Comparison of ENCODE assay signal across 10 cellular contexts in genomic region chr18:63216911-63217311, GRCh38.
A peak's percentile ranks its signal among the peaks of the same experiment; 100 is the strongest.
DNase-seq lines count a peak whose midpoint lies in the region; ATAC-seq and TF ChIP-seq lines count a peak whose summit lies in the region.
"Had no signal": no experiment of that assay in that cellular context is flagged by ENCODE, and none has a peak within 500 bp of the region (broad histone marks: within the 10 kb centered on the region; RNA-seq: fewer than 3 reads in every experiment).

No MANE protein-coding gene starts in this region.

- no peaks in the 10 kb centered on the region for H3K79me1 ChIP-seq in IMR-90 (ENCODE audit: low read depth in 1 of 2, low read length in 2 of 2)

- H3F3A ChIP-seq in GM23338 (replicated peaks; ENCODE audit: low read depth), result no peaks in the 10 kb centered on the region

- no peak overlapping the region; the same call in 1 of the 2 replicates for H3K23ac ChIP-seq in IMR-90 (ENCODE audit: low read depth, low read length)

- H3K9ac ChIP-seq in IMR-90 (ENCODE audit: low read depth, low read length), result no peak overlapping the region
- no peak overlapping the region for H3K9ac ChIP-seq in endodermal cell (ENCODE audit: extremely low read depth, low read length, poor library complexity, severe bottlenecking)

- intact Hi-C loops in CD4-positive, alpha-beta memory T cell (cut with micrococcal nuclease), result loop anchor here (1.0 kb wide), 1 partner anchor 20 kb away; no protein-coding TSS in a partner anchor
- intact Hi-C loops in IMR-90 (cut with micrococcal nuclease), result no loop called here

- H3K27ac ChIP-seq in CD4-positive, alpha-beta memory T cell (ENCODE audit: low read depth, low read length), result peak overlapping the region; percentile 55
- H3K27ac ChIP-seq in IMR-90 (ENCODE audit: insufficient read depth, low read length) (no peak overlapping the region; the same call in 1 of the 2 replicates), cingulate gyrus (ENCODE audit: low read depth, low read length) (peak overlapping the region; percentile 24), GM23338 (ENCODE audit: low read depth) (no peak overlapping the region), endodermal cell (ENCODE audit: low read depth, low read length) (no peak overlapping the region)

- dilution Hi-C loops in IMR-90 (cut with HindIII; ENCODE audit: low sequenced_read_pairs, unreplicated experiment), result no loop called here

- in situ Hi-C loops in IMR-90 (cut with MboI; ENCODE audit: low sequenced_read_pairs), result no loop called here

- no peak overlapping the region; a peak in 1 of 4 replicates for H4K8ac ChIP-seq in IMR-90 (ENCODE audit: low read depth in 2 of 2, low read length in 2 of 2)

- H3K36me3 ChIP-seq in CD4-positive, alpha-beta memory T cell (ENCODE audit: insufficient read depth, low read length), result peaks cover 4% of the 10 kb centered on the region
- H3K36me3 ChIP-seq in IMR-90 (ENCODE audit: control insufficient read depth, insufficient read depth, low read length), result no peaks in the 10 kb centered on the region
- no peaks in the 10 kb centered on the region for H3K36me3 ChIP-seq in GM23338 (ENCODE audit: insufficient read depth)
- H3K36me3 ChIP-seq in endodermal cell (ENCODE audit: control insufficient read depth, insufficient read depth, low read length), result no peaks in the 10 kb centered on the region

- POLR2A ChIA-PET in CD4-positive, alpha-beta memory T cell (lab: Charles Lee; ENCODE audit: partially characterized antibody), result interaction anchor here (0.6 to 1.8 kb wide), 12 partner anchors 8 to 101 kb away, joined by 3 to 13 read pairs (median 6); no protein-coding TSS in a partner anchor
- POLR2A ChIA-PET in IMR-90 (lab: Charles Lee; ENCODE audit: unreplicated experiment), result no interaction called here

- peak overlapping the region; percentile 87 to 97 (median 91) for H3K27ac Mint-ChIP-seq in CD4-positive, alpha-beta memory T cell
- H3K27ac Mint-ChIP-seq in GM23338, result no peak overlapping the region
- H3K27ac Mint-ChIP-seq in endothelial cell (ENCODE audit: unreplicated experiment), result no peak overlapping the region
- H3K27ac Mint-ChIP-seq in endodermal cell, result no peak overlapping the region

- no peak overlapping the region for H2BK15ac ChIP-seq in IMR-90 (ENCODE audit: low read depth, low read length)

- H2BK120ac ChIP-seq in IMR-90 (ENCODE audit: low read depth, low read length), result peak overlapping the region; percentile 65

- H2BK20ac ChIP-seq in IMR-90 (ENCODE audit: low read depth, low read length), result peak overlapping the region; percentile 47; the same call in 1 of the 2 replicates

- CTCF ChIA-PET in CD4-positive, alpha-beta memory T cell (lab: Charles Lee; ENCODE audit: partially characterized antibody), result interaction anchor here (1.0 to 1.5 kb wide), 4 partner anchors 9 to 90 kb away, joined by 3 to 5 read pairs (median 4); no protein-coding TSS in a partner anchor
- CTCF ChIA-PET in IMR-90 (lab: Yijun Ruan, JAX), result interaction anchor here (0.6 kb wide), 1 partner anchor 11 kb away, joined by 4 read pairs; no protein-coding TSS in a partner anchor

- H3K4me3 ChIP-seq in CD4-positive, alpha-beta memory T cell (ENCODE audit: low read length in 2 of 2), result peak overlapping the region in 1 of 2 donors; percentile 21
- H3K4me3 ChIP-seq in IMR-90 (ENCODE audit: insufficient read depth, low read depth, low read length), result no peak overlapping the region
- H3K4me3 ChIP-seq in GM23338, result no peak overlapping the region
- H3K4me3 ChIP-seq in endodermal cell (ENCODE audit: low read length), result no peak overlapping the region

- H3K36me3 Mint-ChIP-seq in CD4-positive, alpha-beta memory T cell, result peaks cover 21 to 37% of the 10 kb centered on the region in 2 donors
- H3K36me3 Mint-ChIP-seq in GM23338 (ENCODE audit: low read depth), result peaks cover 5% of the 10 kb centered on the region
- peaks cover 12% of the 10 kb centered on the region for H3K36me3 Mint-ChIP-seq in endothelial cell (ENCODE audit: low read depth, unreplicated experiment)
- H3K36me3 Mint-ChIP-seq in endodermal cell (ENCODE audit: low read depth), result no peaks in the 10 kb centered on the region

- no peaks in the 10 kb centered on the region for H3K79me2 ChIP-seq in GM23338 (replicated peaks; ENCODE audit: insufficient read depth)

- no peaks in the 10 kb centered on the region for H3K9me3 ChIP-seq in CD4-positive, alpha-beta memory T cell (ENCODE audit: control insufficient read depth in 1 of 2, low read length in 2 of 2)
- H3K9me3 ChIP-seq in IMR-90 (ENCODE audit: control insufficient read depth, insufficient read depth, low read length), result no peaks in the 10 kb centered on the region
- H3K9me3 ChIP-seq in endodermal cell (ENCODE audit: control insufficient read depth, low read length), result no peaks in the 10 kb centered on the region

- H3K9me3 Mint-ChIP-seq in CD4-positive, alpha-beta memory T cell, result peaks cover 0 to 4% (median 0%) of the 10 kb centered on the region in 8 donors
- H3K9me3 Mint-ChIP-seq in GM23338 (peaks cover 6% of the 10 kb centered on the region; the same call in 2 of the 3 replicates), endothelial cell (ENCODE audit: unreplicated experiment) (no peaks in the 10 kb centered on the region), endodermal cell (no peaks in the 10 kb centered on the region)

- no peak overlapping the region for H2AFZ ChIP-seq in IMR-90 (replicated peaks; ENCODE audit: low read length, poor library complexity)
- H2AFZ ChIP-seq in GM23338, result no peak overlapping the region

- H3K27me3 Mint-ChIP-seq in CD4-positive, alpha-beta memory T cell, result no peaks in the 10 kb centered on the region
- H3K27me3 Mint-ChIP-seq in GM23338 (ENCODE audit: insufficient read depth, low read depth, poor library complexity), result peaks cover 4% of the 10 kb centered on the region
- H3K27me3 Mint-ChIP-seq in endothelial cell (ENCODE audit: unreplicated experiment), result peaks cover 5% of the 10 kb centered on the region
- H3K27me3 Mint-ChIP-seq in endodermal cell (ENCODE audit: insufficient read depth), result no peaks in the 10 kb centered on the region

- TF ChIP-seq CTCF in IMR-90 (conservative IDR thresholded peaks at IDR 0.05; ENCODE audit: low read depth, low read length) (no peak), GM23338 (conservative IDR thresholded peaks at IDR 0.05; ENCODE audit: low read depth in 2 of 2) (no peak), endothelial cell (IDR thresholded peaks at IDR 0.05; ENCODE audit: unreplicated experiment) (no peak), endodermal cell (conservative IDR thresholded peaks at IDR 0.05) (no peak)

- no TSS peak for BruUV-seq in IMR-90 (replicated peaks; lab: Mats Ljungman, UMichigan)

- peaks cover 88% of the 10 kb centered on the region for H3K4me1 ChIP-seq in CD4-positive, alpha-beta memory T cell (ENCODE audit: insufficient read depth, low read length)
- H3K4me1 ChIP-seq in IMR-90 (ENCODE audit: control insufficient read depth, insufficient read depth, low read length) (peaks cover 2% of the 10 kb centered on the region; the same call in 1 of the 2 replicates), GM23338 (ENCODE audit: insufficient read depth) (no peaks in the 10 kb centered on the region), endodermal cell (ENCODE audit: control insufficient read depth, insufficient read depth, low read length) (no peaks in the 10 kb centered on the region)

- H4K20me1 ChIP-seq in IMR-90 (ENCODE audit: insufficient read depth, low read length), result no peaks in the 10 kb centered on the region
- no peaks in the 10 kb centered on the region for H4K20me1 ChIP-seq in GM23338 (replicated peaks; ENCODE audit: insufficient read depth)

- WGBS in IMR-90 (ENCODE audit: extremely low coverage in 2 of 2, insufficient read length in 1 of 2), 2 experiments, result no CpG with 5 or more reads among the region's 6 CpGs
- 82 to 86% methylated on average over 5 to 6 of the region's 6 CpGs for WGBS in endodermal cell (ENCODE audit: insufficient coverage in 1 of 2, insufficient read length in 1 of 2), 2 experiments

- H3K18ac ChIP-seq in IMR-90 (ENCODE audit: low read depth, low read length), result no peak overlapping the region

- no peak overlapping the region; the same call in 1 of the 2 replicates for H4K5ac ChIP-seq in IMR-90 (ENCODE audit: low read depth, low read length)

- H3K4ac ChIP-seq in IMR-90 (ENCODE audit: low read depth, low read length), result no peak overlapping the region

- DNase-seq in CD4-positive, alpha-beta memory T cell, result peak; percentile 38 to 60 (median 50)
- DNase-seq in IMR-90 (no peak), GM23338 (ENCODE audit: low spot score) (no peak), AML-193 (lab: John Stamatoyannopoulos, UW) (no peak), endothelial cell (ENCODE audit: low spot score) (no peak), endodermal cell (no peak)
- DNase-seq: GOT3, T-helper 9 cell had no signal

- no peak overlapping the region; the same call in 1 of the 2 replicates for H4K91ac ChIP-seq in IMR-90 (ENCODE audit: insufficient read depth, low read depth, low read length)

- no peak for TF ChIP-seq RAD21 in IMR-90 (IDR thresholded peaks at IDR 0.05; ENCODE audit: low read length)

- peak overlapping the region; percentile 67 to 84 (median 78) for H3K4me3 Mint-ChIP-seq in CD4-positive, alpha-beta memory T cell
- H3K4me3 Mint-ChIP-seq in GM23338, result no peak overlapping the region
- no peak overlapping the region for H3K4me3 Mint-ChIP-seq in endothelial cell (ENCODE audit: unreplicated experiment)
- no peak overlapping the region for H3K4me3 Mint-ChIP-seq in endodermal cell

- H3K4me2 ChIP-seq in IMR-90 (ENCODE audit: low read depth, low read length) (peak overlapping the region; percentile 78), GM23338 (no peak overlapping the region)

- H3K4me1 Mint-ChIP-seq in CD4-positive, alpha-beta memory T cell, result peaks cover 73 to 100% (median 89%) of the 10 kb centered on the region in 4 donors
- H3K4me1 Mint-ChIP-seq in GM23338 (peaks cover 6% of the 10 kb centered on the region; the same call in 2 of the 3 replicates), endothelial cell (ENCODE audit: unreplicated experiment) (peaks cover 3% of the 10 kb centered on the region), endodermal cell (no peaks in the 10 kb centered on the region)

- H3K9me2 ChIP-seq in GM23338 (ENCODE audit: insufficient read depth), result peaks cover 5% of the 10 kb centered on the region; the same call in 1 of the 2 replicates

- H3K9me1 ChIP-seq in IMR-90 (ENCODE audit: insufficient read depth, low read length), result peaks cover 6% of the 10 kb centered on the region; the same call in 1 of the 2 replicates

- H3K14ac ChIP-seq in IMR-90 (replicated peaks; ENCODE audit: low read depth, low read length), result no peak overlapping the region

- no peak overlapping the region for H2AK9ac ChIP-seq in IMR-90 (replicated peaks; ENCODE audit: low read depth, low read length, poor library complexity)

- TF ChIP-seq POLR2A in IMR-90 (IDR thresholded peaks at IDR 0.05; ENCODE audit: low read depth, low read length), result no peak

- no peak overlapping the region for H2AK5ac ChIP-seq in IMR-90 (ENCODE audit: low read depth, low read length)

- H3K56ac ChIP-seq in IMR-90 (ENCODE audit: extremely low read depth, insufficient read depth, low read length), result 0 out of 2 replicates have a peak overlapping the region, but pooled peaks have one; percentile 10

- no peaks in the 10 kb centered on the region for H3K27me3 ChIP-seq in CD4-positive, alpha-beta memory T cell (ENCODE audit: insufficient read depth, low read length)
- H3K27me3 ChIP-seq in IMR-90 (ENCODE audit: control insufficient read depth, insufficient read depth, low read length) (peaks cover 2% of the 10 kb centered on the region), GM23338 (ENCODE audit: insufficient read depth) (no peaks in the 10 kb centered on the region), endodermal cell (ENCODE audit: control insufficient read depth, insufficient read depth, low read length, poor library complexity, severe bottlenecking) (no peaks in the 10 kb centered on the region)

- no peak overlapping the region for H2BK5ac ChIP-seq in IMR-90 (ENCODE audit: low read depth, low read length, poor library complexity, severe bottlenecking)

- ATAC-seq in GM19025 (IDR thresholded peaks at IDR 0.05; ENCODE audit: low read depth, unreplicated experiment), result peak; percentile 61
- peak; percentile 78 for ATAC-seq in IMR-90 (ENCODE audit: low read depth)
- no peak for ATAC-seq in GM23338

Comparison
In these comparisons a context has a peak if more than half of its experiments do, and no peak if none do; other contexts are left out.
1. DNase-seq: peak in CD4-positive, alpha-beta memory T cell (5 of 5); none in IMR-90 (single experiment), GM23338 (single experiment), AML-193 (0 of 2), endothelial cell (single experiment) and endodermal cell (single experiment).
2. H3K27ac ChIP-seq: peak in CD4-positive, alpha-beta memory T cell (single experiment) and cingulate gyrus (single experiment); none in IMR-90 (single experiment), GM23338 (single experiment) and endodermal cell (single experiment).
3. H3K27ac Mint-ChIP-seq: peak in CD4-positive, alpha-beta memory T cell (7 of 7); none in GM23338 (single experiment), endothelial cell (single experiment) and endodermal cell (single experiment).
4. H3K4me3 Mint-ChIP-seq: peak in CD4-positive, alpha-beta memory T cell (8 of 8); none in GM23338 (single experiment), endothelial cell (single experiment) and endodermal cell (single experiment).